26 cellular contexts compared by ENCODE assay signal in genomic region chr7:35983585-35983984, GRCh38.
"Had no signal": no experiment of that assay in that cellular context is flagged by ENCODE, and none has a peak within 500 bp of the region (broad histone marks: within the 10 kb centered on the region; RNA-seq: fewer than 3 reads in every experiment).

No MANE protein-coding gene starts in this region.

- H3K36me3 Mint-ChIP-seq: memory B cell; mesothelial cell of epicardium; natural killer cell; stimulated activated naive B cell treated with anti-CD40 and anti-IgM and Interleukin-4, amounts not matched to agents 10 μg/mL and 1 μg/mL and 100 μg/mL, for 72 hours had no signal

- H3K4me1 ChIP-seq: left ventricle myocardium inferior, lower lobe of right lung, prostate gland, testis, upper lobe of right lung had no signal

- H3K9me3 ChIP-seq: esophagus muscularis mucosa, gastrocnemius medialis, left ventricle myocardium inferior, lower lobe of right lung, prostate gland, spleen, testis, tibial nerve, upper lobe of right lung had no signal

- H3K27ac ChIP-seq: epithelial cell of prostate, esophagus muscularis mucosa, gastrocnemius medialis, left ventricle myocardium inferior, lower lobe of right lung, parathyroid adenoma, prostate gland, spleen, testis, tibial nerve, upper lobe of right lung had no signal

- DNase-seq: effector memory CD4-positive, alpha-beta T cell; gastrocnemius medialis; islet precursor cell; left ventricle myocardium inferior; lower lobe of right lung; natural killer cell; occipital lobe; retina; spleen; stimulated activated CD4-positive, alpha-beta T cell treated with anti-CD3 and anti-CD28 coated beads, Interleukin-15, amount 100 ng/mL, for 24 hours; stimulated activated CD4-positive, alpha-beta T cell treated with anti-CD3 and anti-CD28 coated beads, Interleukin-1b, Interleukin-23, amount 100 ng/mL, for 48 hours; stimulated activated CD4-positive, alpha-beta T cell treated with anti-CD3 and anti-CD28 coated beads, Interleukin-4, amount 100 ng/mL, for 24 hours; stimulated activated naive B cell treated with anti-CD40 and anti-IgM and Interleukin-4, amounts not matched to agents 10 μg/mL and 1 μg/mL and 100 μg/mL, for 72 hours; stimulated activated naive CD8-positive, alpha-beta T cell treated with anti-CD3 and anti-CD28 coated beads, Interleukin-15, amount 100 ng/mL, for 72 hours; testis; upper lobe of right lung had no signal

- FAIRE-seq: endometrium had no signal

- H2AFZ ChIP-seq: parathyroid adenoma had no signal

- ATAC-seq: gastrocnemius medialis; natural killer cell; sciatic nerve; stimulated activated naive B cell treated with anti-CD40 and anti-IgM and Interleukin-4, amounts not matched to agents 10 μg/mL and 1 μg/mL and 100 μg/mL, for 72 hours; stimulated activated naive CD8-positive, alpha-beta T cell treated with anti-CD3 and anti-CD28 coated beads, Interleukin-15, amount 100 ng/mL, for 72 hours; upper lobe of right lung had no signal

- H3K9ac ChIP-seq: parathyroid adenoma had no signal

- H3K4me3 Mint-ChIP-seq: memory B cell; mesothelial cell of epicardium; natural killer cell; neural crest cell; stimulated activated naive B cell treated with anti-CD40 and anti-IgM and Interleukin-4, amounts not matched to agents 10 μg/mL and 1 μg/mL and 100 μg/mL, for 72 hours; stimulated activated naive CD8-positive, alpha-beta T cell treated with anti-CD3 and anti-CD28 coated beads, Interleukin-15, amount 100 ng/mL, for 72 hours had no signal

- H3K36me3 ChIP-seq: esophagus muscularis mucosa, gastrocnemius medialis, left ventricle myocardium inferior, lower lobe of right lung, prostate gland, spleen, tibial nerve, upper lobe of right lung had no signal

- H3K27me3 Mint-ChIP-seq: stimulated activated naive B cell treated with anti-CD40 and anti-IgM and Interleukin-4, amounts not matched to agents 10 μg/mL and 1 μg/mL and 100 μg/mL, for 72 hours; stimulated activated naive CD8-positive, alpha-beta T cell treated with anti-CD3 and anti-CD28 coated beads, Interleukin-15, amount 100 ng/mL, for 72 hours had no signal

- H3K4me3 ChIP-seq: esophagus muscularis mucosa, gastrocnemius medialis, left ventricle myocardium inferior, lower lobe of right lung, prostate gland, spleen, testis, tibial nerve, upper lobe of right lung had no signal

- H3K27ac Mint-ChIP-seq: memory B cell; mesothelial cell of epicardium; natural killer cell; stimulated activated naive B cell treated with anti-CD40 and anti-IgM and Interleukin-4, amounts not matched to agents 10 μg/mL and 1 μg/mL and 100 μg/mL, for 72 hours; stimulated activated naive CD8-positive, alpha-beta T cell treated with anti-CD3 and anti-CD28 coated beads, Interleukin-15, amount 100 ng/mL, for 72 hours had no signal

- H3K27me3 ChIP-seq: esophagus muscularis mucosa, gastrocnemius medialis, spleen, testis, tibial nerve, upper lobe of right lung had no signal

- H3K4me1 Mint-ChIP-seq: memory B cell; natural killer cell; stimulated activated naive B cell treated with anti-CD40 and anti-IgM and Interleukin-4, amounts not matched to agents 10 μg/mL and 1 μg/mL and 100 μg/mL, for 72 hours; stimulated activated naive CD8-positive, alpha-beta T cell treated with anti-CD3 and anti-CD28 coated beads, Interleukin-15, amount 100 ng/mL, for 72 hours had no signal

- H3K9me3 Mint-ChIP-seq: memory B cell; mesothelial cell of epicardium; natural killer cell; neural crest cell; stimulated activated naive B cell treated with anti-CD40 and anti-IgM and Interleukin-4, amounts not matched to agents 10 μg/mL and 1 μg/mL and 100 μg/mL, for 72 hours; stimulated activated naive CD8-positive, alpha-beta T cell treated with anti-CD3 and anti-CD28 coated beads, Interleukin-15, amount 100 ng/mL, for 72 hours had no signal

- H3K79me2 ChIP-seq: parathyroid adenoma had no signal
